16 cellular contexts compared by ENCODE assay signal in the genomic region with DNA sequence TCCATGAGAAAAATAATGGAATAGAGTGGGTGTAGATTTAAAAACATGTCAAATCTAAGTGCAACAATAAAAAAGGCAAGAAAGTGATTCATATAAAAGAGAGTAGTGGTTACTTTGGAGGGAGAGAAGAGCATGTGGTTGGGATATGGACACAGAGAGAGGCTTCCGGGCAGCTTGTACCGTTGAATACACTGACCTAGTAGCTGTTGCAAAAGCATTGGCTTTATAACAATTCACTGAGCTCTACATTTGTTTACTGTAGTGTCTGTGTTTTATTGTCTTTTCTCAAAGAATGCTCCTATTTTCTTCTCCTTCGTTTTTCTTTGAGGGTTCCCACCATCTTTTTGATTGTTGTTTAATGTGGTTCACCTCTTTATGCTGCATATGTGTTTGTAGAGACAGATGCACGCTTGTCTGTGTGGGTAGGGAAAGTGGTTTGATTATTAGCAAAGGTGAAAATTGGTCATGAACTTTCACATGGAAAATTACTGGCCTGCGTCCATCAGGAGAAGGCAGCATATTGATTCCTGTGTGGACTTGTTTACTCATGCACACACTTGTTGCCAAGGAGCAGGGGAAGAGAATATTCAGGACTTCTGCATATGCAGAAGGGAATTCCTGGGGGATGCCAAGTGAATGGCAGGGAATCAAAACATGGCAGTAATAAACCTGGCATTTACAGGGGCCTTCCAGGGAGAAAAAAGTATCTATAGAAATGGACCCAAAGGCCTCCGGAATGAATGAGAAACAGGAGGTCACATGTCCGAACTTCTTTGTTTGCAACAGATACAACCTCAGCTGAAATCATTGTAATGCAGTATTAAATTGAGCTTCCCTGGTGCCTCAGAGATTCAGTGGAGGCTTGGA. TPM values are rescaled to one million over a fixed set of nuclear protein-coding genes. Genes with fewer than 3 reads are reported as not detected.
DNase-seq lines count a peak whose midpoint lies in the region; ATAC-seq, FAIRE-seq and TF ChIP-seq lines count a peak whose summit lies in the region.
"Had no signal": no experiment of that assay in that cellular context is flagged by ENCODE, and none has a peak within 500 bp of the region (broad histone marks: within the 10 kb centered on the region; RNA-seq: fewer than 3 reads in every experiment).

No MANE protein-coding gene starts in this region.

- no peaks in the 10 kb centered on the region for H3F3A ChIP-seq in neural cell (ENCODE audit: insufficient read depth, low read length, poor library complexity, severe bottlenecking)

- no peak for TF ChIP-seq RAD21 in neural cell (conservative IDR thresholded peaks at IDR 0.05)

- TF ChIP-seq CTCF in bronchial epithelial cell (IDR thresholded peaks at IDR 0.05; ENCODE audit: insufficient read depth, low read length, severe bottlenecking) (no peak), neural cell (IDR thresholded peaks at IDR 0.05; ENCODE audit: poor library complexity, severe bottlenecking) (no peak)

- no peaks in the 10 kb centered on the region for H4K20me1 ChIP-seq in neural cell (ENCODE audit: insufficient read depth)

- H3K27me3 ChIP-seq in bronchial epithelial cell (ENCODE audit: control insufficient read depth, insufficient read depth, low read length) (no peaks in the 10 kb centered on the region), neural cell (ENCODE audit: insufficient read depth, low read depth, low read length) (no peaks in the 10 kb centered on the region), right cardiac atrium (ENCODE audit: control insufficient read depth, insufficient read depth) (no peaks in the 10 kb centered on the region)
- H3K27me3 ChIP-seq: testis had no signal

- TF ChIP-seq EP300 in neural cell (conservative IDR thresholded peaks at IDR 0.05; ENCODE audit: poor library complexity, severe bottlenecking), result peak; percentile 52

- FAIRE-seq in bronchial epithelial cell (lab: Jason Lieb, UNC), result no peak
- FAIRE-seq: colon had no signal

- H3K9me2 ChIP-seq in neural cell (ENCODE audit: insufficient read depth, low read length), result no peaks in the 10 kb centered on the region

- no peak overlapping the region for H3K4me3 ChIP-seq in bronchial epithelial cell (ENCODE audit: low read depth, low read length)
- H3K4me3 ChIP-seq in neural cell (ENCODE audit: low read length), result no peak overlapping the region
- H3K4me3 ChIP-seq in right cardiac atrium (ENCODE audit: low read length), result no peak overlapping the region
- H3K4me3 ChIP-seq: testis had no signal

- no peaks in the 10 kb centered on the region for H3K79me2 ChIP-seq in neural cell (replicated peaks; ENCODE audit: insufficient read depth, low read length)

- H3K4me1 ChIP-seq in right cardiac atrium (ENCODE audit: control insufficient read depth, insufficient read depth, low read length), result no peaks in the 10 kb centered on the region
- H3K4me1 ChIP-seq: testis had no signal

- H3K36me3 ChIP-seq in bronchial epithelial cell (ENCODE audit: control insufficient read depth, insufficient read depth, low read length) (no peaks in the 10 kb centered on the region), neural cell (ENCODE audit: insufficient read depth, low read length) (no peaks in the 10 kb centered on the region)

- H2AFZ ChIP-seq in neural cell (ENCODE audit: low read depth, low read length), result no peak overlapping the region

- H3K4me2 ChIP-seq in neural cell (ENCODE audit: low read length), result no peak overlapping the region

- 80% methylated on average over 7 of the region's 7 CpGs for WGBS in right cardiac atrium

- H3K9ac ChIP-seq in neural cell (ENCODE audit: low read length), result no peak overlapping the region

- H3K27ac ChIP-seq in neural cell (ENCODE audit: low read length) (no peak overlapping the region), right cardiac atrium (ENCODE audit: low read length) (no peak overlapping the region)
- H3K27ac ChIP-seq: testis had no signal

- no peak for ATAC-seq in right cardiac atrium
- no peak for ATAC-seq in HG02623 (IDR thresholded peaks at IDR 0.05; ENCODE audit: unreplicated experiment)
- ATAC-seq: activated naive CD8-positive, alpha-beta T cell treated with anti-CD3 and anti-CD28 coated beads, Interleukin-2, amount 50 U/mL, for 24 hours; esophagus mucosa had no signal

- intact Hi-C loops in right cardiac atrium (cut with DNase I), result no loop called here

- DNase-seq in HCEC 1CT, result peak; percentile 17
- peak; percentile 48 for DNase-seq in NCI-H1105 (lab: John Stamatoyannopoulos, UW)
- peak; percentile 81 for DNase-seq in bronchial epithelial cell (ENCODE audit: low read depth)
- DNase-seq in NAMALWA (ENCODE audit: low spot score), result no peak
- no peak for DNase-seq in SHP77 treated with DMSO at 0.1 percent for 48 hours (lab: John Stamatoyannopoulos, UW)
- DNase-seq in right cardiac atrium, result no peak
- DNase-seq: activated naive CD8-positive, alpha-beta T cell treated with anti-CD3 and anti-CD28 coated beads, Interleukin-2, amount 50 U/mL, for 24 hours; activated T-cell treated with anti-CD3 and anti-CD28 coated beads, Interleukin-2, amount 50 U/mL, for 1 hour; CD4-positive, CD25-positive, alpha-beta regulatory T cell; NCI-H1436; nucleus accumbens; testis had no signal

- H3K9me3 ChIP-seq in neural cell (ENCODE audit: low read length) (no peaks in the 10 kb centered on the region), right cardiac atrium (ENCODE audit: control insufficient read depth, low read length) (no peaks in the 10 kb centered on the region)
- H3K9me3 ChIP-seq: testis had no signal

TF ChIP-seq in neural cell, 6 proteins besides CTCF, POLR2A, EP300 and RAD21:
- TF ChIP-seq, protein P1, sequence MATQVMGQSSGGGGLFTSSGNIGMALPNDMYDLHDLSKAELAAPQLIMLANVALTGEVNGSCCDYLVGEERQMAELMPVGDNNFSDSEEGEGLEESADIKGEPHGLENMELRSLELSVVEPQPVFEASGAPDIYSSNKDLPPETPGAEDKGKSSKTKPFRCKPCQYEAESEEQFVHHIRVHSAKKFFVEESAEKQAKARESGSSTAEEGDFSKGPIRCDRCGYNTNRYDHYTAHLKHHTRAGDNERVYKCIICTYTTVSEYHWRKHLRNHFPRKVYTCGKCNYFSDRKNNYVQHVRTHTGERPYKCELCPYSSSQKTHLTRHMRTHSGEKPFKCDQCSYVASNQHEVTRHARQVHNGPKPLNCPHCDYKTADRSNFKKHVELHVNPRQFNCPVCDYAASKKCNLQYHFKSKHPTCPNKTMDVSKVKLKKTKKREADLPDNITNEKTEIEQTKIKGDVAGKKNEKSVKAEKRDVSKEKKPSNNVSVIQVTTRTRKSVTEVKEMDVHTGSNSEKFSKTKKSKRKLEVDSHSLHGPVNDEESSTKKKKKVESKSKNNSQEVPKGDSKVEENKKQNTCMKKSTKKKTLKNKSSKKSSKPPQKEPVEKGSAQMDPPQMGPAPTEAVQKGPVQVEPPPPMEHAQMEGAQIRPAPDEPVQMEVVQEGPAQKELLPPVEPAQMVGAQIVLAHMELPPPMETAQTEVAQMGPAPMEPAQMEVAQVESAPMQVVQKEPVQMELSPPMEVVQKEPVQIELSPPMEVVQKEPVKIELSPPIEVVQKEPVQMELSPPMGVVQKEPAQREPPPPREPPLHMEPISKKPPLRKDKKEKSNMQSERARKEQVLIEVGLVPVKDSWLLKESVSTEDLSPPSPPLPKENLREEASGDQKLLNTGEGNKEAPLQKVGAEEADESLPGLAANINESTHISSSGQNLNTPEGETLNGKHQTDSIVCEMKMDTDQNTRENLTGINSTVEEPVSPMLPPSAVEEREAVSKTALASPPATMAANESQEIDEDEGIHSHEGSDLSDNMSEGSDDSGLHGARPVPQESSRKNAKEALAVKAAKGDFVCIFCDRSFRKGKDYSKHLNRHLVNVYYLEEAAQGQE (IDR thresholded peaks at IDR 0.05; ENCODE audit: borderline replicate concordance), result peak; percentile 26
- TF ChIP-seq TAF1 (IDR thresholded peaks at IDR 0.05; ENCODE audit: low read depth) (no peak), POLR2AphosphoS5 (IDR thresholded peaks at IDR 0.05) (peak; percentile 37)

RNA-seq across cellular contexts. Expression of gene IRS2, which starts 30.0 kb away (rescaled TPM):
- total RNA-seq in bronchial epithelial cell (3.1 and 6.8 TPM in 2 replicates), right cardiac atrium (10 to 100 TPM; 10.8 to 28.4 (median 14.6) TPM)
- polyA plus RNA-seq in neural cell (5.8 and 7.1 TPM in 2 replicates), right cardiac atrium (7.4 TPM)
- 13.8 and 15.6 TPM in 2 replicates for polyA minus RNA-seq in neural cell

Comparison
In these comparisons a context has a peak if more than half of its experiments do, and no peak if none do; other contexts are left out.
1. DNase-seq: peak in HCEC 1CT (single experiment), NCI-H1105 (single experiment) and bronchial epithelial cell (single experiment); none in NAMALWA (single experiment), SHP77 treated with DMSO at 0.1 percent for 48 hours (single experiment) and right cardiac atrium (0 of 3).